In the genomic region with DNA sequence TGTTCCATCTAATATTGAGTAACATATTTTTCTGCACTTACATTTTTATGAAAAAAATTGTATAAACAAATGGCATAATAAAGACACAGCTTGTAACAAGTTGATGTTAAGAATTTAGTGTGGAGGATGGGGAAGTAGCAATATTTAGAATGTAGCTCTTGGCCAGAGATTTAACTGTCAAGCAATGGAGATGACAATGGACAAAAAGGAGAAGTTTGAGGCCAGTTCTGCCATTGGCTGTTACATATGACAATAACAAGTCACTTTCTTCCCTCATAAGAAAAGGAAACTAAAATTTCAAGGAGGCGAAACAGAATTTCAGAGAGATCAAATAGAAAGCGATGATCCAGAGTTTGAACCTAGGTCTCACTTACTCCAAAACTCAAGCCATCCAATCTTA, we compare ENCODE assay signal across 18 cellular contexts.
"Had no signal": no experiment of that assay in that cellular context is flagged by ENCODE, and none has a peak within 500 bp of the region (broad histone marks: within the 10 kb centered on the region; RNA-seq: fewer than 3 reads in every experiment).

No MANE protein-coding gene starts in this region.

- H3K27me3 Mint-ChIP-seq: progenitor cell of endocrine pancreas had no signal

- ATAC-seq: activated T-cell treated with anti-CD3 and anti-CD28 coated beads, Interleukin-2, amount 50 U/mL, for 4 hours; left ventricle myocardium superior had no signal

- H3K9me3 ChIP-seq: right atrium auricular region, transverse colon had no signal

- H3K4me3 ChIP-seq: right atrium auricular region, skin epidermis, transverse colon had no signal

- H3K4me1 ChIP-seq: right atrium auricular region, transverse colon had no signal

- H3K27ac ChIP-seq: right atrium auricular region, skin epidermis, transverse colon, WERI-Rb-1 had no signal

- H3K4me1 Mint-ChIP-seq: activated CD4-positive, alpha-beta memory T cell treated with anti-CD3 and anti-CD28 coated beads, Interleukin-2, amount 10 ng/mL, durations not matched to agents 7 days and 5 days; endodermal cell; nephron had no signal

- H3K4me3 Mint-ChIP-seq: activated CD4-positive, alpha-beta memory T cell treated with anti-CD3 and anti-CD28 coated beads, Interleukin-2, amount 10 ng/mL, durations not matched to agents 7 days and 5 days; activated T-cell treated with anti-CD3 and anti-CD28 coated beads, Interleukin-2, amount 50 U/mL, for 4 hours; endodermal cell; nephron had no signal

- H3K27me3 ChIP-seq: right atrium auricular region, transverse colon had no signal

- H3K27ac Mint-ChIP-seq: activated CD4-positive, alpha-beta memory T cell treated with anti-CD3 and anti-CD28 coated beads, Interleukin-2, amount 10 ng/mL, durations not matched to agents 7 days and 5 days; endodermal cell; nephron; progenitor cell of endocrine pancreas had no signal

- H3K9me3 Mint-ChIP-seq: activated CD4-positive, alpha-beta memory T cell treated with anti-CD3 and anti-CD28 coated beads, Interleukin-2, amount 10 ng/mL, durations not matched to agents 7 days and 5 days had no signal

- DNase-seq: activated CD4-positive, alpha-beta memory T cell treated with anti-CD3 and anti-CD28 coated beads, Interleukin-2, amount 10 ng/mL, durations not matched to agents 7 days and 5 days; activated effector memory CD4-positive, alpha-beta T cell treated with Interleukin-2 at 50 U/mL for 16 hours; activated naive CD4-positive, alpha-beta T cell treated with anti-CD3 and anti-CD28 coated beads, Interleukin-2, amount 50 U/mL, for 16 hours; activated T-cell treated with anti-CD3 and anti-CD28 coated beads, Interleukin-2, amount 50 U/mL, for 4 hours; endodermal cell; left ventricle myocardium superior; mesendoderm; occipital lobe; stimulated activated CD4-positive, alpha-beta T cell treated with anti-CD3 and anti-CD28 coated beads, Interleukin-15, amount 100 ng/mL, for 24 hours; stimulated activated CD4-positive, alpha-beta T cell treated with anti-CD3 and anti-CD28 coated beads, Interleukin-4, amount 100 ng/mL, for 1 hour; stimulated activated naive CD4-positive, alpha-beta T cell; substantia nigra; transverse colon; WERI-Rb-1 had no signal

- H3K36me3 ChIP-seq: right atrium auricular region, transverse colon, WERI-Rb-1 had no signal
